ENCODE assay signal across 14 cellular contexts in the genomic region with DNA sequence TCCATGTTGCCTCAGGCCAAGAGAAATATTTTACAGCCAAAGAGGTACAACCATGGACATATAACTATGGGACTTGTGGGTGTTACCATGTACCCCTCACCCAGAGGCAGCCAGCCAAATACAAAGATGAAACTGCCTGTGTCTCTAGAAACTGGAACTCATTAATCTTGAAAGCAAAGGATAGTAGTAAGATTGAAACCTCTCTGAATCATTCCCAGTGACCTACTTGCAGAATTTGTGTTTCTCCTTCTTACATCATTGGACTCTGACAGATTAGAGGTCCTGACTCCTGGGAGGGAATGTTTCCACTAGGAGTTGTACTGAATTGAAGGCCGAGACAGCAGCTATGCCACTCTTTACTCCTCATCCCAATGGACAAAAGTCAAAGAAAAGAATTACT.
DNase-seq lines count a peak whose midpoint lies in the region; ATAC-seq and TF ChIP-seq lines count a peak whose summit lies in the region.
"Had no signal": no experiment of that assay in that cellular context is flagged by ENCODE, and none has a peak within 500 bp of the region (broad histone marks: within the 10 kb centered on the region; RNA-seq: fewer than 3 reads in every experiment).

No MANE protein-coding gene starts in this region.

- peaks cover 8% of the 10 kb centered on the region for H3K36me3 ChIP-seq in OCI-LY3 (replicated peaks; ENCODE audit: low read depth, low read length)
- H3K36me3 ChIP-seq: gastrocnemius medialis, MG63, spleen had no signal

- DNase-seq in left cardiac atrium = peak; percentile 23
- DNase-seq in cortex of kidney (lab: John Stamatoyannopoulos, UW) = no peak
- no peak for DNase-seq in coronary artery (ENCODE audit: low spot score)
- DNase-seq: anterior cingulate cortex, gastrocnemius medialis, MG63, midbrain, spleen, testis had no signal

- H3K4me1 ChIP-seq in OCI-LY3 (ENCODE audit: low read length) = peaks cover 34% of the 10 kb centered on the region
- H3K4me1 ChIP-seq: testis had no signal

- ATAC-seq in GM18867 (IDR thresholded peaks at IDR 0.05; ENCODE audit: unreplicated experiment) = peak; percentile 60
- ATAC-seq in GM21576 (IDR thresholded peaks at IDR 0.05; ENCODE audit: unreplicated experiment) = peak; percentile 57
- ATAC-seq in left cardiac atrium = peak; percentile 59 to 84
- ATAC-seq in HG03108 (IDR thresholded peaks at IDR 0.05; ENCODE audit: unreplicated experiment) = no peak
- no peak for ATAC-seq in GM19351 (IDR thresholded peaks at IDR 0.05; ENCODE audit: unreplicated experiment)
- ATAC-seq: gastrocnemius medialis had no signal

- H3K79me2 ChIP-seq in OCI-LY3 (ENCODE audit: low read length) = no peaks in the 10 kb centered on the region

- no peaks in the 10 kb centered on the region for H4K20me1 ChIP-seq in OCI-LY3 (ENCODE audit: insufficient read depth, low read length)

- peak overlapping the region; percentile 99 for H3K4me2 ChIP-seq in OCI-LY3 (ENCODE audit: low read length)

- no peaks in the 10 kb centered on the region for H3K27me3 ChIP-seq in OCI-LY3 (ENCODE audit: low read depth, low read length)
- H3K27me3 ChIP-seq: gastrocnemius medialis, MG63, spleen, testis had no signal

- peak overlapping the region; percentile 96 for H3K27ac ChIP-seq in OCI-LY3 (ENCODE audit: low read length)
- H3K27ac ChIP-seq in coronary artery = no peak overlapping the region
- H3K27ac ChIP-seq: gastrocnemius medialis, spleen, testis had no signal

- H3K9ac ChIP-seq in OCI-LY3 (ENCODE audit: low read length) = peak overlapping the region; percentile 63; the same call in 1 of the 2 replicates

- intact Hi-C loops in left cardiac atrium (cut with DNase I) = no loop called here

- H3K4me3 ChIP-seq in OCI-LY3 (ENCODE audit: low read length) (peak overlapping the region; percentile 73), coronary artery (no peak overlapping the region)
- H3K4me3 ChIP-seq: gastrocnemius medialis, MG63, spleen, testis had no signal

- H3K9me3 ChIP-seq in OCI-LY3 (ENCODE audit: insufficient read depth, low read length) = peaks cover 7% of the 10 kb centered on the region; the same call in 1 of the 2 replicates
- H3K9me3 ChIP-seq: gastrocnemius medialis, MG63, spleen, testis had no signal

- H2AFZ ChIP-seq in OCI-LY3 (ENCODE audit: low read depth, low read length) = no peak overlapping the region

- TF ChIP-seq CTCF in OCI-LY3 (IDR thresholded peaks at IDR 0.05; ENCODE audit: low read depth, low read length) = no peak
- TF ChIP-seq CTCF in coronary artery (IDR thresholded peaks at IDR 0.05) = no peak

Comparison
In these comparisons a context has a peak if more than half of its experiments do, and no peak if none do; other contexts are left out.
1. ATAC-seq: peak in GM18867 (single experiment), GM21576 (single experiment) and left cardiac atrium (2 of 2); none in HG03108 (single experiment) and GM19351 (single experiment).